In genomic region chr2:45822272-45822630, GRCh38 we compare ENCODE assay signal across 13 cellular contexts.
DNase-seq lines count a peak whose midpoint lies in the region; ATAC-seq and TF ChIP-seq lines count a peak whose summit lies in the region.
"Had no signal": no experiment of that assay in that cellular context is flagged by ENCODE, and none has a peak within 500 bp of the region (broad histone marks: within the 10 kb centered on the region; RNA-seq: fewer than 3 reads in every experiment).

No MANE protein-coding gene starts in this region.

- TF ChIP-seq CTCF in HEK293 (tag by site-specific recombination; IDR thresholded peaks at IDR 0.05) = no peak

- H3K9me3 ChIP-seq in HEK293 (ENCODE audit: control insufficient read depth, insufficient read depth, low read depth, low read length) = no peaks in the 10 kb centered on the region
- H3K9me3 ChIP-seq in SJCRH30 (replicated peaks) = 0 out of 2 replicates have a peak, but pooled peaks cover 2% of the 10 kb centered on the region
- no peaks in the 10 kb centered on the region for H3K9me3 ChIP-seq in skeletal muscle tissue (ENCODE audit: control insufficient read depth in 3 of 3, low read length in 3 of 3)

- CTCF ChIA-PET in HEK293 (lab: Yijun Ruan, JAX) = interaction anchor here (0.7 kb wide), 1 partner anchor 43 kb away, joined by 4 read pairs; no protein-coding TSS in a partner anchor

- H3K4me1 ChIP-seq in HEK293 (ENCODE audit: control insufficient read depth, insufficient read depth, low read length) = peaks cover 7% of the 10 kb centered on the region
- H3K4me1 ChIP-seq in SJCRH30 = peaks cover 36% of the 10 kb centered on the region
- H3K4me1 ChIP-seq in skeletal muscle tissue (ENCODE audit: control insufficient read depth in 3 of 3, insufficient read depth in 3 of 3, low read length in 3 of 3) = peaks cover 27 to 43% (median 40%) of the 10 kb centered on the region in 3 donors

- H3K9me3 Mint-ChIP-seq in activated T-helper 17 cell treated with anti-CD3 and anti-CD28 coated beads, Interleukin-2, amount 50 U/mL, for 72 hours = peaks cover 4% of the 10 kb centered on the region
- H3K9me3 Mint-ChIP-seq: activated B cell treated with CpG ODN at 0.5 μM for 24 hours had no signal

- POLR2A ChIA-PET in HEK293 (lab: Yijun Ruan, JAX) = interaction anchor here (1.0 kb wide), 1 partner anchor 9 kb away, joined by 3 read pairs; no protein-coding TSS in a partner anchor

- H3K4me3 ChIP-seq in HEK293 (ENCODE audit: low read depth, low read length) = no peak overlapping the region
- peak overlapping the region; percentile 39 for H3K4me3 ChIP-seq in SJCRH30
- H3K4me3 ChIP-seq in skeletal muscle tissue (ENCODE audit: low read length in 3 of 3) = no peak overlapping the region

- H3K36me3 Mint-ChIP-seq in activated T-helper 17 cell treated with anti-CD3 and anti-CD28 coated beads, Interleukin-2, amount 50 U/mL, for 72 hours (ENCODE audit: low read depth) = no peaks in the 10 kb centered on the region

- DNase-seq in SJCRH30 (peak; percentile 81 to 84), left kidney (ENCODE audit: low read depth, low spot score) (peak; percentile 80), NCI-H774 (lab: John Stamatoyannopoulos, UW) (no peak), LoVo (ENCODE audit: low spot score) (no peak)
- DNase-seq: activated B cell treated with CpG ODN at 0.5 μM for 24 hours; activated T-cell treated with anti-CD3 and anti-CD28 coated beads, Interleukin-2, amount 50 U/mL, for 1 hour; effector CD8-positive, alpha-beta T cell; head of caudate nucleus; NCI-H524 treated with DMSO at 0.1 percent for 48 hours had no signal

- peaks cover 17% of the 10 kb centered on the region for H3K4me1 Mint-ChIP-seq in activated T-helper 17 cell treated with anti-CD3 and anti-CD28 coated beads, Interleukin-2, amount 50 U/mL, for 72 hours

- no peak for ATAC-seq in activated T-helper 17 cell treated with anti-CD3 and anti-CD28 coated beads, Interleukin-2, amount 50 U/mL, for 72 hours (replicated peaks)
- ATAC-seq in GM18861 (IDR thresholded peaks at IDR 0.05; ENCODE audit: unreplicated experiment) = no peak

- H3K36me3 ChIP-seq in HEK293 (ENCODE audit: control insufficient read depth in 2 of 2, insufficient read depth in 1 of 2, low read length in 2 of 2) (no peaks in the 10 kb centered on the region), SJCRH30 (no peaks in the 10 kb centered on the region), skeletal muscle tissue (ENCODE audit: control insufficient read depth in 3 of 3, insufficient read depth in 3 of 3, low read length in 3 of 3) (no peaks in the 10 kb centered on the region)

- no peak overlapping the region; the same call in 1 of the 2 replicates for H3K27ac ChIP-seq in HEK293 (ENCODE audit: extremely low read depth, low read depth, low read length)
- H3K27ac ChIP-seq in SJCRH30 = peak overlapping the region; percentile 38
- H3K27ac ChIP-seq in skeletal muscle tissue (ENCODE audit: low read depth, low read length) = no peak overlapping the region

- no peak overlapping the region for H3K27ac Mint-ChIP-seq in activated T-helper 17 cell treated with anti-CD3 and anti-CD28 coated beads, Interleukin-2, amount 50 U/mL, for 72 hours

- peak overlapping the region in 2 of 3 donors; percentile 10 to 16 for H3K9ac ChIP-seq in skeletal muscle tissue (ENCODE audit: low read depth in 1 of 3, low read length in 3 of 3)

- H3K27me3 ChIP-seq in SJCRH30 (no peaks in the 10 kb centered on the region), skeletal muscle tissue (ENCODE audit: control insufficient read depth in 3 of 3, insufficient read depth in 3 of 3, low read length in 3 of 3) (no peaks in the 10 kb centered on the region)

- H3K27me3 Mint-ChIP-seq in activated T-helper 17 cell treated with anti-CD3 and anti-CD28 coated beads, Interleukin-2, amount 50 U/mL, for 72 hours = no peaks in the 10 kb centered on the region
- H3K27me3 Mint-ChIP-seq: activated B cell treated with CpG ODN at 0.5 μM for 24 hours had no signal

- no peak overlapping the region for H3K4me3 Mint-ChIP-seq in activated T-helper 17 cell treated with anti-CD3 and anti-CD28 coated beads, Interleukin-2, amount 50 U/mL, for 72 hours
- H3K4me3 Mint-ChIP-seq: activated B cell treated with CpG ODN at 0.5 μM for 24 hours had no signal

TF ChIP-seq in HEK293, 187 proteins besides CTCF, POLR2A, EP300 and RAD21 (continues in another document):
- TF ChIP-seq GLIS1 (tag by site-specific recombination; IDR thresholded peaks at IDR 0.05) (peak; percentile 83), ZNF112 (tag by site-specific recombination; IDR thresholded peaks at IDR 0.05) (no peak), ZNF221 (tag by site-specific recombination; IDR thresholded peaks at IDR 0.05; ENCODE audit: borderline replicate concordance) (no peak), ZNF354C (tag by site-specific recombination; IDR thresholded peaks at IDR 0.05; ENCODE audit: borderline replicate concordance, low read depth) (no peak), ZNF148 (tag by site-specific recombination; IDR thresholded peaks at IDR 0.05; ENCODE audit: borderline replicate concordance) (no peak), PATZ1 (tag by site-specific recombination; IDR thresholded peaks at IDR 0.05) (peak; percentile 50; the same call in 1 of the 2 replicates), ZNF138 (tag by site-specific recombination; IDR thresholded peaks at IDR 0.05; ENCODE audit: borderline replicate concordance) (no peak), TSHZ1 (tag by site-specific recombination; IDR thresholded peaks at IDR 0.05; ENCODE audit: borderline replicate concordance) (no peak), ZNF830 (tag by site-specific recombination; IDR thresholded peaks at IDR 0.05; ENCODE audit: low read depth) (no peak), ZNF530 (tag by site-specific recombination; IDR thresholded peaks at IDR 0.05; ENCODE audit: low read depth) (no peak), ZNF776 (tag by site-specific recombination; IDR thresholded peaks at IDR 0.05; ENCODE audit: borderline replicate concordance) (no peak), ZNF366 (tag by site-specific recombination; conservative IDR thresholded peaks at IDR 0.05) (no peak), ZNF335 (tag by site-specific recombination; conservative IDR thresholded peaks at IDR 0.05) (peak; percentile 86), ZNF623 (tag by site-specific recombination; IDR thresholded peaks at IDR 0.05) (no peak), ZNF707 (tag by site-specific recombination; IDR thresholded peaks at IDR 0.05) (no peak), ZNF768 (tag by site-specific recombination; IDR thresholded peaks at IDR 0.05) (no peak)

Comparison
In these comparisons a context has a peak if more than half of its experiments do, and no peak if none do; other contexts are left out.
1. DNase-seq: peak in SJCRH30 (2 of 2) and left kidney (single experiment); none in NCI-H774 (single experiment) and LoVo (single experiment).